In the genomic region with DNA sequence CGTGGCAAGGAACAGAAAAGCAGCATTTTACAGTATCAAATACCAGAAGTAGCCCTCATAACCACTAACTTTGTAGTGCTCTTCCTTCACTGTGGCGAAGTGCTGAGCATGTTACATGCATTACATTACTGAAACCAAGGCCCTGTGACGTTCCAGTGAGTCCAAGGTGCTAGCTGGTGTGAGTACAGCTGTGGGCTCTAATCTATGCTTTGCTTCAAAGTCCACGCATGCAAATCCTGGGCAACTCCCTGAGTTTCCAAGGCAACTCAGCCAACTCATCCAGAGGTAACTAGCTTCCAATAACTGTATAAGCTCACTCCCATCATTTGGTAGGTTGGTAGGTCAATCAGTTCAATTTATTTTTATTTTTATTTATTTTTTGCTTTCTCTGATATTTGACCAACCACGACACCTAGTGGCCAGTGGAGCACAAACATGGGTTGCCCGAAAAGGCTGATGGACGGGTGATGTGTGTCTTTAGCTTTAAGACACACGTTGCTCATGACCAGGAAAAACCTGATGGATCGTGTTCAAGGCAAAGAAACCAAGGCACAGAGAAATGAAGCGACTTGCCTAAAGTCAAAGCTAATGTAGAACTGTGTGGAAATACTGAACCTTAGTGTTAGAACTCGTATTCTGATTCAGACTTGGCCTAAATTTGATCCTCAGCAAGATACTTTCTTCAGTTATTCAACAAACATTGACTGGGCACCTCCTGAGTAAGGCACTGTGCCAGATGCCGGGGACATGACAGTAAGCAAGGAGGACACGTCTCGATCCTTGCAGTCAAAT, we compare ENCODE assay signal across 1 cellular context.
TF ChIP-seq lines count a peak whose summit lies in the region.

No MANE protein-coding gene starts in this region.

TF ChIP-seq in K562, 482 proteins besides CTCF, POLR2A, EP300 and RAD21 (continued from another document and continues in another):
- TF ChIP-seq, protein P1, sequence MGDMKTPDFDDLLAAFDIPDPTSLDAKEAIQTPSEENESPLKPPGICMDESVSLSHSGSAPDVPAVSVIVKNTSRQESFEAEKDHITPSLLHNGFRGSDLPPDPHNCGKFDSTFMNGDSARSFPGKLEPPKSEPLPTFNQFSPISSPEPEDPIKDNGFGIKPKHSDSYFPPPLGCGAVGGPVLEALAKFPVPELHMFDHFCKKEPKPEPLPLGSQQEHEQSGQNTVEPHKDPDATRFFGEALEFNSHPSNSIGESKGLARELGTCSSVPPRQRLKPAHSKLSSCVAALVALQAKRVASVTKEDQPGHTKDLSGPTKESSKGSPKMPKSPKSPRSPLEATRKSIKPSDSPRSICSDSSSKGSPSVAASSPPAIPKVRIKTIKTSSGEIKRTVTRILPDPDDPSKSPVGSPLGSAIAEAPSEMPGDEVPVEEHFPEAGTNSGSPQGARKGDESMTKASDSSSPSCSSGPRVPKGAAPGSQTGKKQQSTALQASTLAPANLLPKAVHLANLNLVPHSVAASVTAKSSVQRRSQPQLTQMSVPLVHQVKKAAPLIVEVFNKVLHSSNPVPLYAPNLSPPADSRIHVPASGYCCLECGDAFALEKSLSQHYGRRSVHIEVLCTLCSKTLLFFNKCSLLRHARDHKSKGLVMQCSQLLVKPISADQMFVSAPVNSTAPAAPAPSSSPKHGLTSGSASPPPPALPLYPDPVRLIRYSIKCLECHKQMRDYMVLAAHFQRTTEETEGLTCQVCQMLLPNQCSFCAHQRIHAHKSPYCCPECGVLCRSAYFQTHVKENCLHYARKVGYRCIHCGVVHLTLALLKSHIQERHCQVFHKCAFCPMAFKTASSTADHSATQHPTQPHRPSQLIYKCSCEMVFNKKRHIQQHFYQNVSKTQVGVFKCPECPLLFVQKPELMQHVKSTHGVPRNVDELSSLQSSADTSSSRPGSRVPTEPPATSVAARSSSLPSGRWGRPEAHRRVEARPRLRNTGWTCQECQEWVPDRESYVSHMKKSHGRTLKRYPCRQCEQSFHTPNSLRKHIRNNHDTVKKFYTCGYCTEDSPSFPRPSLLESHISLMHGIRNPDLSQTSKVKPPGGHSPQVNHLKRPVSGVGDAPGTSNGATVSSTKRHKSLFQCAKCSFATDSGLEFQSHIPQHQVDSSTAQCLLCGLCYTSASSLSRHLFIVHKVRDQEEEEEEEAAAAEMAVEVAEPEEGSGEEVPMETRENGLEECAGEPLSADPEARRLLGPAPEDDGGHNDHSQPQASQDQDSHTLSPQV (IDR thresholded peaks at IDR 0.05): peak; percentile 84
- TF ChIP-seq ARNT (IDR thresholded peaks at IDR 0.05): peak in 1 of 2 experiments; percentile 72; a peak in 1 of 4 replicates
- TF ChIP-seq, protein P2, sequence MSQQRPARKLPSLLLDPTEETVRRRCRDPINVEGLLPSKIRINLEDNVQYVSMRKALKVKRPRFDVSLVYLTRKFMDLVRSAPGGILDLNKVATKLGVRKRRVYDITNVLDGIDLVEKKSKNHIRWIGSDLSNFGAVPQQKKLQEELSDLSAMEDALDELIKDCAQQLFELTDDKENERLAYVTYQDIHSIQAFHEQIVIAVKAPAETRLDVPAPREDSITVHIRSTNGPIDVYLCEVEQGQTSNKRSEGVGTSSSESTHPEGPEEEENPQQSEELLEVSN (IDR thresholded peaks at IDR 0.05; ENCODE audit: borderline replicate concordance in 1 of 2, extremely low read depth in 1 of 2, insufficient read depth in 1 of 2, insufficient read length in 1 of 2, low read depth in 1 of 2, low read length in 1 of 2, poor library complexity in 1 of 2, severe bottlenecking in 1 of 2): peak in 1 of 2 experiments; percentile 24
- TF ChIP-seq, protein P3, sequence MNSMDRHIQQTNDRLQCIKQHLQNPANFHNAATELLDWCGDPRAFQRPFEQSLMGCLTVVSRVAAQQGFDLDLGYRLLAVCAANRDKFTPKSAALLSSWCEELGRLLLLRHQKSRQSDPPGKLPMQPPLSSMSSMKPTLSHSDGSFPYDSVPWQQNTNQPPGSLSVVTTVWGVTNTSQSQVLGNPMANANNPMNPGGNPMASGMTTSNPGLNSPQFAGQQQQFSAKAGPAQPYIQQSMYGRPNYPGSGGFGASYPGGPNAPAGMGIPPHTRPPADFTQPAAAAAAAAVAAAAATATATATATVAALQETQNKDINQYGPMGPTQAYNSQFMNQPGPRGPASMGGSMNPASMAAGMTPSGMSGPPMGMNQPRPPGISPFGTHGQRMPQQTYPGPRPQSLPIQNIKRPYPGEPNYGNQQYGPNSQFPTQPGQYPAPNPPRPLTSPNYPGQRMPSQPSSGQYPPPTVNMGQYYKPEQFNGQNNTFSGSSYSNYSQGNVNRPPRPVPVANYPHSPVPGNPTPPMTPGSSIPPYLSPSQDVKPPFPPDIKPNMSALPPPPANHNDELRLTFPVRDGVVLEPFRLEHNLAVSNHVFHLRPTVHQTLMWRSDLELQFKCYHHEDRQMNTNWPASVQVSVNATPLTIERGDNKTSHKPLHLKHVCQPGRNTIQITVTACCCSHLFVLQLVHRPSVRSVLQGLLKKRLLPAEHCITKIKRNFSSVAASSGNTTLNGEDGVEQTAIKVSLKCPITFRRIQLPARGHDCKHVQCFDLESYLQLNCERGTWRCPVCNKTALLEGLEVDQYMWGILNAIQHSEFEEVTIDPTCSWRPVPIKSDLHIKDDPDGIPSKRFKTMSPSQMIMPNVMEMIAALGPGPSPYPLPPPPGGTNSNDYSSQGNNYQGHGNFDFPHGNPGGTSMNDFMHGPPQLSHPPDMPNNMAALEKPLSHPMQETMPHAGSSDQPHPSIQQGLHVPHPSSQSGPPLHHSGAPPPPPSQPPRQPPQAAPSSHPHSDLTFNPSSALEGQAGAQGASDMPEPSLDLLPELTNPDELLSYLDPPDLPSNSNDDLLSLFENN (IDR thresholded peaks at IDR 0.05; ENCODE audit: low read depth in 2 of 2, low read length in 2 of 2): no peak
- TF ChIP-seq, protein P4, sequence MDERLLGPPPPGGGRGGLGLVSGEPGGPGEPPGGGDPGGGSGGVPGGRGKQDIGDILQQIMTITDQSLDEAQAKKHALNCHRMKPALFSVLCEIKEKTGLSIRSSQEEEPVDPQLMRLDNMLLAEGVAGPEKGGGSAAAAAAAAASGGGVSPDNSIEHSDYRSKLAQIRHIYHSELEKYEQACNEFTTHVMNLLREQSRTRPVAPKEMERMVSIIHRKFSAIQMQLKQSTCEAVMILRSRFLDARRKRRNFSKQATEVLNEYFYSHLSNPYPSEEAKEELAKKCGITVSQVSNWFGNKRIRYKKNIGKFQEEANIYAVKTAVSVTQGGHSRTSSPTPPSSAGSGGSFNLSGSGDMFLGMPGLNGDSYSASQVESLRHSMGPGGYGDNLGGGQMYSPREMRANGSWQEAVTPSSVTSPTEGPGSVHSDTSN (CRISPR knock-in tag; IDR thresholded peaks at IDR 0.05; ENCODE audit: low read depth): no peak
- TF ChIP-seq, protein P4 (tag; conservative IDR thresholded peaks at IDR 0.05; ENCODE audit: low read depth): peak; percentile 40
- no peak for TF ChIP-seq ZBTB1 (CRISPR knock-in tag; IDR thresholded peaks at IDR 0.05; ENCODE audit: borderline replicate concordance, low read depth)
- no peak for TF ChIP-seq ZBED1 (IDR thresholded peaks at IDR 0.05)
- TF ChIP-seq MTA3 (IDR thresholded peaks at IDR 0.05; ENCODE audit: borderline replicate concordance): 0 out of 2 replicates have a peak, but pooled peaks have one; percentile 22
- TF ChIP-seq, protein P5, sequence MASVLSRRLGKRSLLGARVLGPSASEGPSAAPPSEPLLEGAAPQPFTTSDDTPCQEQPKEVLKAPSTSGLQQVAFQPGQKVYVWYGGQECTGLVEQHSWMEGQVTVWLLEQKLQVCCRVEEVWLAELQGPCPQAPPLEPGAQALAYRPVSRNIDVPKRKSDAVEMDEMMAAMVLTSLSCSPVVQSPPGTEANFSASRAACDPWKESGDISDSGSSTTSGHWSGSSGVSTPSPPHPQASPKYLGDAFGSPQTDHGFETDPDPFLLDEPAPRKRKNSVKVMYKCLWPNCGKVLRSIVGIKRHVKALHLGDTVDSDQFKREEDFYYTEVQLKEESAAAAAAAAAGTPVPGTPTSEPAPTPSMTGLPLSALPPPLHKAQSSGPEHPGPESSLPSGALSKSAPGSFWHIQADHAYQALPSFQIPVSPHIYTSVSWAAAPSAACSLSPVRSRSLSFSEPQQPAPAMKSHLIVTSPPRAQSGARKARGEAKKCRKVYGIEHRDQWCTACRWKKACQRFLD (CRISPR knock-in tag; IDR thresholded peaks at IDR 0.05): no peak
- TF ChIP-seq RFX1 (IDR thresholded peaks at IDR 0.05): peak; percentile 48; the same call in 1 of the 2 replicates
- peak; percentile 58; the same call in 1 of the 2 replicates for TF ChIP-seq DMBX1 (CRISPR knock-in tag; IDR thresholded peaks at IDR 0.05; ENCODE audit: borderline replicate concordance)
- TF ChIP-seq SMARCA4 (IDR thresholded peaks at IDR 0.05): 0 out of 2 replicates have a peak, but pooled peaks have one; percentile 23
- no peak for TF ChIP-seq SIX5 (IDR thresholded peaks at IDR 0.05; ENCODE audit: borderline replicate concordance in 1 of 2, insufficient read depth in 1 of 2, low read depth in 1 of 2, low read length in 2 of 2)
- TF ChIP-seq STAG1 (CRISPR knock-in tag; IDR thresholded peaks at IDR 0.05; ENCODE audit: borderline replicate concordance): peak; percentile 68
- 0 out of 3 replicates have a peak, but pooled peaks of 1 of the 2 experiments have one; percentile 11 for TF ChIP-seq CBX3 (IDR thresholded peaks at IDR 0.05; ENCODE audit: borderline replicate concordance in 1 of 2, low read length in 2 of 2)
- TF ChIP-seq L3MBTL2 (IDR thresholded peaks at IDR 0.05): peak; percentile 32; the same call in 1 of the 2 replicates
- TF ChIP-seq ZNF75A (CRISPR knock-in tag; IDR thresholded peaks at IDR 0.05): no peak
- peak; percentile 90 for TF ChIP-seq SMC3 (conservative IDR thresholded peaks at IDR 0.05; ENCODE audit: insufficient read depth, low read depth, low read length)
- no peak for TF ChIP-seq ATF1 (CRISPR knock-in tag; IDR thresholded peaks at IDR 0.05)
- peak; percentile 55 for TF ChIP-seq ATF1 (tag; IDR thresholded peaks at IDR 0.05)
- TF ChIP-seq, protein P6, sequence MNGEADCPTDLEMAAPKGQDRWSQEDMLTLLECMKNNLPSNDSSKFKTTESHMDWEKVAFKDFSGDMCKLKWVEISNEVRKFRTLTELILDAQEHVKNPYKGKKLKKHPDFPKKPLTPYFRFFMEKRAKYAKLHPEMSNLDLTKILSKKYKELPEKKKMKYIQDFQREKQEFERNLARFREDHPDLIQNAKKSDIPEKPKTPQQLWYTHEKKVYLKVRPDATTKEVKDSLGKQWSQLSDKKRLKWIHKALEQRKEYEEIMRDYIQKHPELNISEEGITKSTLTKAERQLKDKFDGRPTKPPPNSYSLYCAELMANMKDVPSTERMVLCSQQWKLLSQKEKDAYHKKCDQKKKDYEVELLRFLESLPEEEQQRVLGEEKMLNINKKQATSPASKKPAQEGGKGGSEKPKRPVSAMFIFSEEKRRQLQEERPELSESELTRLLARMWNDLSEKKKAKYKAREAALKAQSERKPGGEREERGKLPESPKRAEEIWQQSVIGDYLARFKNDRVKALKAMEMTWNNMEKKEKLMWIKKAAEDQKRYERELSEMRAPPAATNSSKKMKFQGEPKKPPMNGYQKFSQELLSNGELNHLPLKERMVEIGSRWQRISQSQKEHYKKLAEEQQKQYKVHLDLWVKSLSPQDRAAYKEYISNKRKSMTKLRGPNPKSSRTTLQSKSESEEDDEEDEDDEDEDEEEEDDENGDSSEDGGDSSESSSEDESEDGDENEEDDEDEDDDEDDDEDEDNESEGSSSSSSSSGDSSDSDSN (IDR thresholded peaks at IDR 0.05; ENCODE audit: borderline replicate concordance in 1 of 2, low read depth in 2 of 2, low read length in 2 of 2): 0 out of 4 replicates have a peak, but pooled peaks of 1 of the 2 experiments have one; percentile 27
- TF ChIP-seq, protein P7, sequence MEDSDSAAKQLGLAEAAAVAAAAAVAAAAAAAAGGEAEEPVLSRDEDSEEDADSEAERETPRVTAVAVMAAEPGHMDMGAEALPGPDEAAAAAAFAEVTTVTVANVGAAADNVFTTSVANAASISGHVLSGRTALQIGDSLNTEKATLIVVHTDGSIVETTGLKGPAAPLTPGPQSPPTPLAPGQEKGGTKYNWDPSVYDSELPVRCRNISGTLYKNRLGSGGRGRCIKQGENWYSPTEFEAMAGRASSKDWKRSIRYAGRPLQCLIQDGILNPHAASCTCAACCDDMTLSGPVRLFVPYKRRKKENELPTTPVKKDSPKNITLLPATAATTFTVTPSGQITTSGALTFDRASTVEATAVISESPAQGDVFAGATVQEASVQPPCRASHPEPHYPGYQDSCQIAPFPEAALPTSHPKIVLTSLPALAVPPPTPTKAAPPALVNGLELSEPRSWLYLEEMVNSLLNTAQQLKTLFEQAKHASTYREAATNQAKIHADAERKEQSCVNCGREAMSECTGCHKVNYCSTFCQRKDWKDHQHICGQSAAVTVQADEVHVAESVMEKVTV (CRISPR knock-in tag; IDR thresholded peaks at IDR 0.05): peak; percentile 94
- peak; percentile 18; the same call in 1 of the 2 replicates for TF ChIP-seq ZEB2 (IDR thresholded peaks at IDR 0.05)
- no peak for TF ChIP-seq TAF9B (IDR thresholded peaks at IDR 0.05; ENCODE audit: partially characterized antibody)
- TF ChIP-seq, protein P8, sequence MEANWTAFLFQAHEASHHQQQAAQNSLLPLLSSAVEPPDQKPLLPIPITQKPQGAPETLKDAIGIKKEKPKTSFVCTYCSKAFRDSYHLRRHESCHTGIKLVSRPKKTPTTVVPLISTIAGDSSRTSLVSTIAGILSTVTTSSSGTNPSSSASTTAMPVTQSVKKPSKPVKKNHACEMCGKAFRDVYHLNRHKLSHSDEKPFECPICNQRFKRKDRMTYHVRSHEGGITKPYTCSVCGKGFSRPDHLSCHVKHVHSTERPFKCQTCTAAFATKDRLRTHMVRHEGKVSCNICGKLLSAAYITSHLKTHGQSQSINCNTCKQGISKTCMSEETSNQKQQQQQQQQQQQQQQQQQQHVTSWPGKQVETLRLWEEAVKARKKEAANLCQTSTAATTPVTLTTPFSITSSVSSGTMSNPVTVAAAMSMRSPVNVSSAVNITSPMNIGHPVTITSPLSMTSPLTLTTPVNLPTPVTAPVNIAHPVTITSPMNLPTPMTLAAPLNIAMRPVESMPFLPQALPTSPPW (CRISPR knock-in tag; IDR thresholded peaks at IDR 0.05): no peak
- no peak for TF ChIP-seq GABPA (tag; conservative IDR thresholded peaks at IDR 0.05; ENCODE audit: low read depth)
- 0 out of 2 replicates have a peak, but pooled peaks have one; percentile 22 for TF ChIP-seq FOSL1 (tag; conservative IDR thresholded peaks at IDR 0.05)
- TF ChIP-seq E2F3 (CRISPR knock-in tag; IDR thresholded peaks at IDR 0.05): no peak
- TF ChIP-seq, protein P9, sequence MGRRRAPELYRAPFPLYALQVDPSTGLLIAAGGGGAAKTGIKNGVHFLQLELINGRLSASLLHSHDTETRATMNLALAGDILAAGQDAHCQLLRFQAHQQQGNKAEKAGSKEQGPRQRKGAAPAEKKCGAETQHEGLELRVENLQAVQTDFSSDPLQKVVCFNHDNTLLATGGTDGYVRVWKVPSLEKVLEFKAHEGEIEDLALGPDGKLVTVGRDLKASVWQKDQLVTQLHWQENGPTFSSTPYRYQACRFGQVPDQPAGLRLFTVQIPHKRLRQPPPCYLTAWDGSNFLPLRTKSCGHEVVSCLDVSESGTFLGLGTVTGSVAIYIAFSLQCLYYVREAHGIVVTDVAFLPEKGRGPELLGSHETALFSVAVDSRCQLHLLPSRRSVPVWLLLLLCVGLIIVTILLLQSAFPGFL (CRISPR knock-in tag; IDR thresholded peaks at IDR 0.05): 0 out of 2 replicates have a peak, but pooled peaks have one; percentile 41
